13 cellular contexts compared by ENCODE assay signal in the genomic region with DNA sequence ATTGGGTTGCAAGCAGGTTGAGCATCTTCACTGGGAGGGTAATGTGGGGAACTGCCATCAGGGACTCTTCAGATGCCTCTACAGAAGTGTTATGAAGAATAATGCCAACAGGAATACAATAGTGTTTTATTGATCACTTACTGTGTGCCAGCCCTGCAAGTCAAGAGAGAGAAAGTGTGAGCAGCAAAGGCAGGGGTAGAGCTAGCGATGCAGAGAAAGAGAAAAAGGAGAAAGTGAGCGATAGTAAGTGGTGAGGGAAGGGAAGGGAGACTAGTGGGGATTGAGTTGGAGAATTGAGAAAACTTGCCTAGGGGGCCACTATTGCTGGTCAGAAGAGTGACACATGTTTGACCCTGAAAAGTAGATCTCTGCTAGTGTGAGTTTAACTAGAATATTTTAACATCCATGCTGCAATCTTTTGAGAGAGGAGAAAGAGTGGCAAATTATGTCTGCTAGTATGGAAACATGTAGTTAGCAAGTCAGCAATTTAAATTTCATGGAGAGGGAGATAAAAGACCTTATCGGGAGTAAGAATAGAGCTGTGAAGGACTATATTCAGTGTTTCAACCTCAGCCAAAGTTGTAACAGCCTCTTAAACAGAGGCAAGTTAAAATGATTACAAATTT. TPM values are rescaled to one million over a fixed set of nuclear protein-coding genes. Genes with fewer than 3 reads are reported as not detected.
DNase-seq lines count a peak whose midpoint lies in the region; ATAC-seq and TF ChIP-seq lines count a peak whose summit lies in the region.
"Had no signal": no experiment of that assay in that cellular context is flagged by ENCODE, and none has a peak within 500 bp of the region (broad histone marks: within the 10 kb centered on the region; RNA-seq: fewer than 3 reads in every experiment).

No MANE protein-coding gene starts in this region.

- peak overlapping the region; percentile 45 for H3K4me3 ChIP-seq in BLaER1
- H3K4me3 ChIP-seq in IMR-90 (ENCODE audit: insufficient read depth, low read depth, low read length) = no peak overlapping the region
- H3K4me3 ChIP-seq in hepatocyte = no peak overlapping the region
- H3K4me3 ChIP-seq in esophagus muscularis mucosa = no peak overlapping the region
- no peak overlapping the region for H3K4me3 ChIP-seq in effector memory CD4-positive, alpha-beta T cell (ENCODE audit: insufficient read depth, low read depth, low read length, poor library complexity, severe bottlenecking)
- H3K4me3 ChIP-seq: thyroid gland had no signal

- no peak overlapping the region for H4K5ac ChIP-seq in IMR-90 (ENCODE audit: low read depth, low read length)

- H3K79me2 ChIP-seq in hepatocyte = peaks cover 76% of the 10 kb centered on the region

- H2BK15ac ChIP-seq in IMR-90 (ENCODE audit: low read depth, low read length) = no peak overlapping the region

- H4K20me1 ChIP-seq in BLaER1 (no peaks in the 10 kb centered on the region), IMR-90 (ENCODE audit: insufficient read depth, low read length) (peaks cover 7% of the 10 kb centered on the region; the same call in 1 of the 2 replicates), hepatocyte (ENCODE audit: insufficient read depth, poor library complexity, severe bottlenecking) (no peaks in the 10 kb centered on the region)

- H2AK9ac ChIP-seq in IMR-90 (replicated peaks; ENCODE audit: low read depth, low read length, poor library complexity) = no peak overlapping the region

- 100% methylated on average over 1 of the region's 3 CpGs for WGBS in IMR-90 (ENCODE audit: extremely low coverage in 2 of 2, insufficient read length in 1 of 2), 2 experiments
- WGBS in hepatocyte (ENCODE audit: low lambda C conversion rate, missing lambda C conversion rate) = 79% methylated on average over 3 of the region's 3 CpGs
- WGBS in esophagus muscularis mucosa = 67% methylated on average over 3 of the region's 3 CpGs

- H2BK20ac ChIP-seq in IMR-90 (ENCODE audit: low read depth, low read length) = peak overlapping the region; percentile 31; the same call in 1 of the 2 replicates

- H3K9me1 ChIP-seq in IMR-90 (ENCODE audit: insufficient read depth, low read length) = peaks cover 8% of the 10 kb centered on the region

- no peak for DNase-seq in IMR-90
- no peak for DNase-seq in hepatocyte (ENCODE audit: low spot score)
- no peak for DNase-seq in esophagus muscularis mucosa (ENCODE audit: extremely low spot score)
- no peak for DNase-seq in NCI-H128 (lab: John Stamatoyannopoulos, UW; ENCODE audit: unreplicated experiment)
- DNase-seq in effector memory CD4-positive, alpha-beta T cell = no peak
- no peak for DNase-seq in 8988T
- DNase-seq: activated naive CD4-positive, alpha-beta T cell treated with anti-CD3 and anti-CD28 coated beads, Interleukin-2, amount 50 U/mL, for 16 hours; kidney glomerular epithelial cell; stimulated activated CD4-positive, alpha-beta T cell treated with anti-CD3 and anti-CD28 coated beads, Interleukin-2, amount 100 ng/mL, for 24 hours; thyroid gland had no signal

- H3K36me3 ChIP-seq in BLaER1 (peaks cover 11% of the 10 kb centered on the region), IMR-90 (ENCODE audit: control insufficient read depth, insufficient read depth, low read length) (no peaks in the 10 kb centered on the region), hepatocyte (replicated peaks; ENCODE audit: insufficient read depth, low read depth) (no peaks in the 10 kb centered on the region), esophagus muscularis mucosa (peaks cover 0 to 22% (median 9%) of the 10 kb centered on the region in 4 donors)
- peaks cover 4% of the 10 kb centered on the region for H3K36me3 ChIP-seq in effector memory CD4-positive, alpha-beta T cell (ENCODE audit: control insufficient read depth, insufficient read depth, low read length)
- H3K36me3 ChIP-seq: thyroid gland had no signal

- no peak overlapping the region for H3K56ac ChIP-seq in IMR-90 (ENCODE audit: extremely low read depth, insufficient read depth, low read length)

- H3K9ac ChIP-seq in BLaER1 = peak overlapping the region; percentile 78
- H3K9ac ChIP-seq in IMR-90 (ENCODE audit: low read depth, low read length) = no peak overlapping the region; the same call in 1 of the 2 replicates

- dilution Hi-C loops in IMR-90 (cut with HindIII; ENCODE audit: low sequenced_read_pairs, unreplicated experiment) = no loop called here

- no peaks in the 10 kb centered on the region for H3K27me3 ChIP-seq in BLaER1
- no peaks in the 10 kb centered on the region for H3K27me3 ChIP-seq in IMR-90 (ENCODE audit: control insufficient read depth, insufficient read depth, low read length)
- H3K27me3 ChIP-seq in hepatocyte = no peaks in the 10 kb centered on the region
- no peaks in the 10 kb centered on the region for H3K27me3 ChIP-seq in esophagus muscularis mucosa
- H3K27me3 ChIP-seq in effector memory CD4-positive, alpha-beta T cell (replicated peaks; ENCODE audit: control insufficient read depth, insufficient read depth, low read length, poor library complexity, severe bottlenecking) = no peaks in the 10 kb centered on the region
- H3K27me3 ChIP-seq: thyroid gland had no signal

- BruUV-seq in IMR-90 (replicated peaks; lab: Mats Ljungman, UMichigan) = no TSS peak

- no peak overlapping the region for H3K23ac ChIP-seq in IMR-90 (ENCODE audit: low read depth, low read length)

- peak; percentile 17 for ATAC-seq in GM18511 (IDR thresholded peaks at IDR 0.05; ENCODE audit: unreplicated experiment)
- peak; percentile 52 for ATAC-seq in IMR-90 (ENCODE audit: low read depth)

- 0 out of 2 replicates have a peak overlapping the region, but pooled peaks have one; percentile 23 for H3K14ac ChIP-seq in IMR-90 (replicated peaks; ENCODE audit: low read depth, low read length)

- H3K27ac ChIP-seq in BLaER1 (peak overlapping the region; percentile 88), IMR-90 (ENCODE audit: insufficient read depth, low read length) (no peak overlapping the region), hepatocyte (no peak overlapping the region), esophagus muscularis mucosa (replicated peaks in 1 of 4) (peak overlapping the region in 1 of 4 donors; percentile 3)
- H3K27ac ChIP-seq in effector memory CD4-positive, alpha-beta T cell (ENCODE audit: insufficient read depth, low read length, poor library complexity, severe bottlenecking) = no peak overlapping the region

- H3K4me1 ChIP-seq in BLaER1 (peaks cover 98% of the 10 kb centered on the region), IMR-90 (ENCODE audit: control insufficient read depth, insufficient read depth, low read length) (peaks cover 21% of the 10 kb centered on the region), hepatocyte (ENCODE audit: insufficient read depth) (peaks cover 9% of the 10 kb centered on the region), esophagus muscularis mucosa (peaks cover 31 to 51% (median 34%) of the 10 kb centered on the region in 4 donors)
- H3K4me1 ChIP-seq in effector memory CD4-positive, alpha-beta T cell (ENCODE audit: control insufficient read depth, insufficient read depth, low read length, poor library complexity, severe bottlenecking) = peaks cover 17% of the 10 kb centered on the region

- no peak for TF ChIP-seq POLR2A in IMR-90 (IDR thresholded peaks at IDR 0.05; ENCODE audit: low read depth, low read length)
- TF ChIP-seq POLR2A in esophagus muscularis mucosa (IDR thresholded peaks at IDR 0.05; ENCODE audit: low read depth) = no peak

- intact Hi-C loops in IMR-90 (cut with micrococcal nuclease) (no loop called here), esophagus muscularis mucosa (cut with DNase I) (no loop called here)

- POLR2A ChIA-PET in IMR-90 (lab: Charles Lee; ENCODE audit: unreplicated experiment) = no interaction called here

- H3K9me2 ChIP-seq in hepatocyte (replicated peaks; ENCODE audit: insufficient read depth) = no peaks in the 10 kb centered on the region

- H3K9me3 ChIP-seq in BLaER1 = no peaks in the 10 kb centered on the region
- no peaks in the 10 kb centered on the region for H3K9me3 ChIP-seq in IMR-90 (ENCODE audit: control insufficient read depth, insufficient read depth, low read length)
- H3K9me3 ChIP-seq in hepatocyte (ENCODE audit: low read depth) = no peaks in the 10 kb centered on the region
- H3K9me3 ChIP-seq in esophagus muscularis mucosa = no peaks in the 10 kb centered on the region
- H3K9me3 ChIP-seq in effector memory CD4-positive, alpha-beta T cell (ENCODE audit: control insufficient read depth, low read length) = no peaks in the 10 kb centered on the region
- H3K9me3 ChIP-seq: thyroid gland had no signal

- H4K8ac ChIP-seq in IMR-90 (ENCODE audit: low read depth in 2 of 2, low read length in 2 of 2) = no peak overlapping the region

- no peak overlapping the region for H2BK5ac ChIP-seq in IMR-90 (ENCODE audit: low read depth, low read length, poor library complexity, severe bottlenecking)

- H3K79me1 ChIP-seq in IMR-90 (ENCODE audit: low read depth in 1 of 2, low read length in 2 of 2) = peaks cover 17 to 50% of the 10 kb centered on the region in 2 experiments

- H2AFZ ChIP-seq in IMR-90 (replicated peaks; ENCODE audit: low read length, poor library complexity) (no peak overlapping the region), hepatocyte (no peak overlapping the region)

- H4K91ac ChIP-seq in IMR-90 (ENCODE audit: insufficient read depth, low read depth, low read length) = no peak overlapping the region; the same call in 1 of the 2 replicates

- H3K4me2 ChIP-seq in BLaER1 (peak overlapping the region; percentile 94), IMR-90 (ENCODE audit: low read depth, low read length) (no peak overlapping the region; the same call in 1 of the 2 replicates), hepatocyte (peak overlapping the region; percentile 1)

- CTCF ChIA-PET in IMR-90 (lab: Yijun Ruan, JAX) = no interaction called here

- H3K4ac ChIP-seq in IMR-90 (ENCODE audit: low read depth, low read length) = no peak overlapping the region

- in situ Hi-C loops in IMR-90 (cut with MboI; ENCODE audit: low sequenced_read_pairs) = no loop called here

- H3K18ac ChIP-seq in IMR-90 (ENCODE audit: low read depth, low read length) = no peak overlapping the region

- TF ChIP-seq RAD21 in IMR-90 (IDR thresholded peaks at IDR 0.05; ENCODE audit: low read length) = no peak

- H2BK120ac ChIP-seq in IMR-90 (ENCODE audit: low read depth, low read length) = no peak overlapping the region

- TF ChIP-seq EP300 in esophagus muscularis mucosa (IDR thresholded peaks at IDR 0.05) = no peak

- H2AK5ac ChIP-seq in IMR-90 (ENCODE audit: low read depth, low read length) = peak overlapping the region; percentile 0; the same call in 1 of the 2 replicates

- no peak for TF ChIP-seq CTCF in IMR-90 (conservative IDR thresholded peaks at IDR 0.05; ENCODE audit: low read depth, low read length)
- TF ChIP-seq CTCF in hepatocyte (IDR thresholded peaks at IDR 0.05; ENCODE audit: poor library complexity) = no peak
- TF ChIP-seq CTCF in esophagus muscularis mucosa (IDR thresholded peaks at IDR 0.05) = no peak

RNA-seq across cellular contexts. Expression of a gene that starts 12.2 kb away (rescaled TPM):
- total RNA-seq in IMR-90 (2012; rRNA removed) (7.0 and 10.8 TPM in 2 replicates), hepatocyte (36.1 and 38.7 TPM in 2 replicates), esophagus muscularis mucosa (10 to 100 TPM; 53.6 to 85.2 (median 70.6) TPM)
- polyA plus RNA-seq in IMR-90 (2012; rRNA removed) (9.6 and 11.4 TPM in 2 replicates), hepatocyte (28.7 and 31.9 TPM in 2 replicates)
- 1.8 and 3.5 TPM in 2 replicates for polyA plus RNA-seq in IMR-90 (2012; cell fraction: cytosol; rRNA removed)
- 6.8 and 17.8 TPM in 2 replicates for polyA plus RNA-seq in IMR-90 (2012; cell fraction: nucleus; rRNA removed; ENCODE audit: low replicate concordance)

RNA-seq across cellular contexts. Expression of a gene that starts 54.8 kb away (rescaled TPM):
- total RNA-seq in IMR-90 (2012; rRNA removed) (0.18 and 0.28 TPM in 2 replicates), hepatocyte (1.2 and 1.3 TPM in 2 replicates), esophagus muscularis mucosa (1 to 10 TPM in 1 of 4 donors, not detected in 3; 1.3 TPM)
- polyA plus RNA-seq in IMR-90 (2012; rRNA removed) (0.29 and 0.41 TPM in 2 replicates), hepatocyte (2.0 and 2.3 TPM in 2 replicates)
- 0.76 TPM in 1 of 2 replicates, not detected in the other for polyA plus RNA-seq in IMR-90 (2012; cell fraction: cytosol; rRNA removed)
- polyA plus RNA-seq in IMR-90 (2012; cell fraction: nucleus; rRNA removed; ENCODE audit: low replicate concordance) = 0.08 and 0.53 TPM in 2 replicates
- total RNA-seq: LHCN-M2 had no signal
